Comparison of ENCODE assay signal across 20 cellular contexts in genomic region chr10:101932182-101932581, GRCh38.
"Had no signal": no experiment of that assay in that cellular context is flagged by ENCODE, and none has a peak within 500 bp of the region (broad histone marks: within the 10 kb centered on the region; RNA-seq: fewer than 3 reads in every experiment).

No MANE protein-coding gene starts in this region.

- H3K27ac ChIP-seq: adrenal gland, breast epithelium, esophagus muscularis mucosa, gastroesophageal sphincter, heart left ventricle, left lung, thyroid gland, WERI-Rb-1 had no signal

- H3K4me3 Mint-ChIP-seq: mesothelial cell of epicardium; nephron progenitor cell; stimulated activated naive B cell treated with anti-CD40 and anti-IgM and Interleukin-4, amounts not matched to agents 10 μg/mL and 1 μg/mL and 100 μg/mL, for 72 hours had no signal

- H3K9me3 Mint-ChIP-seq: mesothelial cell of epicardium; nephron progenitor cell; stimulated activated naive B cell treated with anti-CD40 and anti-IgM and Interleukin-4, amounts not matched to agents 10 μg/mL and 1 μg/mL and 100 μg/mL, for 72 hours had no signal

- H3K27me3 Mint-ChIP-seq: stimulated activated naive B cell treated with anti-CD40 and anti-IgM and Interleukin-4, amounts not matched to agents 10 μg/mL and 1 μg/mL and 100 μg/mL, for 72 hours had no signal

- FAIRE-seq: astrocyte had no signal

- H3K4me3 ChIP-seq: adrenal gland, breast epithelium, esophagus muscularis mucosa, gastroesophageal sphincter, heart left ventricle, left lung, thyroid gland had no signal

- ATAC-seq: gastroesophageal sphincter; heart left ventricle; left lung; sciatic nerve; stimulated activated naive B cell treated with anti-CD40 and anti-IgM and Interleukin-4, amounts not matched to agents 10 μg/mL and 1 μg/mL and 100 μg/mL, for 72 hours had no signal

- H3K4me1 ChIP-seq: breast epithelium, left lung, thyroid gland had no signal

- H3K9me3 ChIP-seq: adrenal gland, breast epithelium, esophagus muscularis mucosa, gastroesophageal sphincter, heart left ventricle, left lung, thyroid gland had no signal

- DNase-seq: activated CD4-positive, alpha-beta T cell treated with anti-CD3 and anti-CD28 coated beads, Interleukin-2, amount 50 U/mL, for 1 hour; activated gamma-delta T cell treated with Interleukin-2 at 50 U/mL for 16 hours; adrenal gland; cerebellar nuclear complex; cortex of kidney; heart left ventricle; left lung; nephron progenitor cell; nucleus accumbens; stimulated activated CD4-positive, alpha-beta T cell treated with anti-CD3 and anti-CD28 coated beads, Interleukin-4, amount 100 ng/mL, for 4 hours; stimulated activated naive B cell treated with anti-CD40 and anti-IgM and Interleukin-4, amounts not matched to agents 10 μg/mL and 1 μg/mL and 100 μg/mL, for 72 hours; SW 1271; thyroid gland; WERI-Rb-1 had no signal

- H3K27me3 ChIP-seq: adrenal gland, breast epithelium, esophagus muscularis mucosa, gastroesophageal sphincter, heart left ventricle, left lung, thyroid gland had no signal

- H3K36me3 ChIP-seq: breast epithelium, thyroid gland, WERI-Rb-1 had no signal
